Comparison of ENCODE assay signal across 1 cellular context in the genomic region with DNA sequence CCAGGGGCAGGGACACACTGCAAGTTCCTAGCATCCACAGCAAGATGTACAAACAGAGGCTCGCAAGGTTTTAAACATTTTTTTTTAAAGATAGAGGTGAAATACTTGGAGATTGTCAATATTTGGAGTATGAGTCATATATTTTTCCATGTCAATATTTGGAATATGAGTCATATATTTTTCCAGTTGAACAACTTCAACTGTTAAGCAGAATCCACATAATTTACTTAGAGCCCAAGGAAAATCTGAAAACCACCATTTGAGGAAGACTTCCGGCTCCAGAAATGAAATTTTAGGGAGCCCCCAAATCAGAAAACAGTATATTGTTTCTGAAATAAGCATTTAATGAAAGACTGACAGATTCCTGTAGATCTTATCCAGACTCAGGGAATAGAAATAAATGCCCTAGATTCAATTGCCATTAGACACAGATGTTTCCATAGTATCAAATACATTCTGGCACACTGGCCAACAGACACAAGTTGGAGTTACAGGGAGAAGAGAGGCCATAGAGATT.
TF ChIP-seq lines count a peak whose summit lies in the region.

No MANE protein-coding gene starts in this region.

TF ChIP-seq in A549, 52 proteins besides CTCF, POLR2A, EP300 and RAD21 (continued from another document):
- TF ChIP-seq, protein P1, sequence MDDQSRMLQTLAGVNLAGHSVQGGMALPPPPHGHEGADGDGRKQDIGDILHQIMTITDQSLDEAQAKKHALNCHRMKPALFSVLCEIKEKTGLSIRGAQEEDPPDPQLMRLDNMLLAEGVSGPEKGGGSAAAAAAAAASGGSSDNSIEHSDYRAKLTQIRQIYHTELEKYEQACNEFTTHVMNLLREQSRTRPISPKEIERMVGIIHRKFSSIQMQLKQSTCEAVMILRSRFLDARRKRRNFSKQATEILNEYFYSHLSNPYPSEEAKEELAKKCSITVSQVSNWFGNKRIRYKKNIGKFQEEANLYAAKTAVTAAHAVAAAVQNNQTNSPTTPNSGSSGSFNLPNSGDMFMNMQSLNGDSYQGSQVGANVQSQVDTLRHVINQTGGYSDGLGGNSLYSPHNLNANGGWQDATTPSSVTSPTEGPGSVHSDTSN (IDR thresholded peaks at IDR 0.05): no peak
